20 cellular contexts compared by ENCODE assay signal in the genomic region with DNA sequence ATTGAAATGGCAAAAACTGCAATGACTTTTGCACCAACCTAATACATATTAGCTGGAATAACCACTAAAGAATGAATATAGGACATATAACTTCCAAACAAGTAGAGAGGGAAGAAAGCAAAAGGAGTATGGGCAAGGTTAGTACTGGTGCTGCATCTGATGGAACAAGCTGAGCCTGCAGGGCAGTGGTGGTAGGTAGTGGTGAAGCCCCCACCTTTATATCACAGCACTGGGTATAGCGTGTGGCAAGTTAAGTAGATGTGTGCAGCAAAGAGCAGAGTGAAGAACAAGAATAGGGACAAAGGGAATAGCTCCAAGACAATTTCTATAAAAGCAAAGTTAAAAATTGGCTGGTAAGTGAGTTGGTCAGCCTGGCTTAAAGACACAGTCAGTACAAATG.
DNase-seq lines count a peak whose midpoint lies in the region; ATAC-seq and TF ChIP-seq lines count a peak whose summit lies in the region.
"Had no signal": no experiment of that assay in that cellular context is flagged by ENCODE, and none has a peak within 500 bp of the region (broad histone marks: within the 10 kb centered on the region; RNA-seq: fewer than 3 reads in every experiment).

No MANE protein-coding gene starts in this region.

- 74% methylated on average over 1 of the region's 1 CpG for WGBS in SK-N-SH (ENCODE audit: low lambda C conversion rate)
- 91% methylated on average over 1 of the region's 1 CpG for WGBS in esophagus muscularis mucosa
- WGBS in transverse colon (ENCODE audit: low coverage in 1 of 2), 2 donors: 75 to 100% methylated on average over 1 of the region's 1 CpG

- no peaks in the 10 kb centered on the region for H3K36me3 Mint-ChIP-seq in natural killer cell

- in situ Hi-C loops in transverse colon (cut with MboI; ENCODE audit: low pct_ligation_motif_present in 1 of 4, low pct_unique_long_range_greater_than_20kb in 1 of 4, low sequenced_read_pairs in 3 of 4): loop anchor here in 2 of 4 donors (25.0 kb wide), 4 partner anchors 137 to 688 kb away; partner anchors contain the start of genes OR5B21 (in 2 of the 2) and UBE2L6 (in 1 of the 2)

- POLR2A ChIA-PET in SK-N-SH (lab: Yijun Ruan, JAX): no interaction called here

- no peaks in the 10 kb centered on the region for H3F3A ChIP-seq in SK-N-SH (replicated peaks; ENCODE audit: insufficient read depth)

- peaks cover 4 to 15% of the 10 kb centered on the region in 2 donors for H3K27me3 Mint-ChIP-seq in natural killer cell (ENCODE audit: low read depth in 2 of 2)

- ATAC-seq in SK-N-SH treated with all-trans-retinoic acid at 6 μM for 48 hours: peak; percentile 27; the same call in 1 of the 3 replicates
- no peak for ATAC-seq in omental fat pad (ENCODE audit: low FRiP score)
- no peak for ATAC-seq in natural killer cell
- ATAC-seq: K562 had no signal

- H3K9me3 Mint-ChIP-seq in natural killer cell: no peaks in the 10 kb centered on the region
- H3K9me3 Mint-ChIP-seq: CD4-positive, alpha-beta T cell; H9 had no signal

- H4K20me1 ChIP-seq in SK-N-SH (ENCODE audit: insufficient read depth): no peaks in the 10 kb centered on the region

- H2AFZ ChIP-seq in SK-N-SH (ENCODE audit: low read depth): no peak overlapping the region

- H3K9me3 ChIP-seq in SK-N-SH (no peaks in the 10 kb centered on the region), esophagus muscularis mucosa (no peaks in the 10 kb centered on the region), transverse colon (no peaks in the 10 kb centered on the region)
- H3K9me3 ChIP-seq: A549, Caco-2 had no signal

- no peak overlapping the region for H3K4me2 ChIP-seq in SK-N-SH
- H3K4me2 ChIP-seq: A549 had no signal

- no peak for TF ChIP-seq RAD21 in SK-N-SH (IDR thresholded peaks at IDR 0.05; ENCODE audit: low read length)

- H3K27me3 ChIP-seq in SK-N-SH (ENCODE audit: insufficient read depth) (no peaks in the 10 kb centered on the region; the same call in 1 of the 2 replicates), esophagus muscularis mucosa (no peaks in the 10 kb centered on the region), transverse colon (no peaks in the 10 kb centered on the region)

- no peak for TF ChIP-seq CTCF in SK-N-SH (IDR thresholded peaks at IDR 0.05)
- no peak for TF ChIP-seq CTCF in esophagus muscularis mucosa (IDR thresholded peaks at IDR 0.05)
- TF ChIP-seq CTCF in transverse colon (IDR thresholded peaks at IDR 0.05): no peak
- no peak for TF ChIP-seq CTCF in omental fat pad (IDR thresholded peaks at IDR 0.05)
- no peak for TF ChIP-seq CTCF in natural killer cell (IDR thresholded peaks at IDR 0.05)

- no peaks in the 10 kb centered on the region for H3K4me1 Mint-ChIP-seq in natural killer cell
- H3K4me1 Mint-ChIP-seq: H9 had no signal

- no peak overlapping the region for H3K4me3 ChIP-seq in SK-N-SH (ENCODE audit: low read depth in 2 of 2, low read length in 1 of 2)
- H3K4me3 ChIP-seq in esophagus muscularis mucosa: no peak overlapping the region
- no peak overlapping the region for H3K4me3 ChIP-seq in transverse colon
- H3K4me3 ChIP-seq: A549, K562 had no signal

- no peak overlapping the region for H3K4me3 Mint-ChIP-seq in natural killer cell
- H3K4me3 Mint-ChIP-seq: CD4-positive, alpha-beta T cell; H9 had no signal

- no peak for TF ChIP-seq POLR2A in esophagus muscularis mucosa (IDR thresholded peaks at IDR 0.05; ENCODE audit: low read depth)
- peak; percentile 32 for TF ChIP-seq POLR2A in transverse colon (IDR thresholded peaks at IDR 0.05)

- no peaks in the 10 kb centered on the region for H3K4me1 ChIP-seq in SK-N-SH (ENCODE audit: control insufficient read depth in 1 of 2, insufficient read depth in 2 of 2, low read depth in 1 of 2, low read length in 1 of 2)
- H3K4me1 ChIP-seq in esophagus muscularis mucosa: peaks cover 0 to 3% (median 0%) of the 10 kb centered on the region in 4 donors
- H3K4me1 ChIP-seq in transverse colon: no peaks in the 10 kb centered on the region
- H3K4me1 ChIP-seq: A549, Caco-2 had no signal

- H3K27ac Mint-ChIP-seq in natural killer cell: no peak overlapping the region
- H3K27ac Mint-ChIP-seq: CD4-positive, alpha-beta T cell; H9 had no signal

- intact Hi-C loops in esophagus muscularis mucosa (cut with DNase I): no loop called here
- intact Hi-C loops in transverse colon (cut with DNase I; ENCODE audit: low total_unique reads): no loop called here
- intact Hi-C loops in natural killer cell (cut with micrococcal nuclease): no loop called here

- CTCF ChIA-PET in SK-N-SH (lab: Yijun Ruan, JAX): interaction anchor here (1.5 kb wide), 1 partner anchor 23 kb away, joined by 4 read pairs; no protein-coding TSS in a partner anchor

- no peaks in the 10 kb centered on the region for H3K9me2 ChIP-seq in SK-N-SH

- H3K36me3 ChIP-seq in SK-N-SH (replicated peaks in 1 of 2; ENCODE audit: control insufficient read depth in 1 of 2, insufficient read depth in 2 of 2, low read length in 1 of 2): peaks cover 3 to 10% of the 10 kb centered on the region in 2 experiments
- H3K36me3 ChIP-seq in esophagus muscularis mucosa: peaks cover 0 to 1% (median 0%) of the 10 kb centered on the region in 4 donors
- H3K36me3 ChIP-seq in transverse colon: peaks cover 0 to under 1% (median 0%) of the 10 kb centered on the region in 4 donors

- H3K9ac ChIP-seq in SK-N-SH: no peak overlapping the region

- TF ChIP-seq EP300 in SK-N-SH (IDR thresholded peaks at IDR 0.05; ENCODE audit: borderline replicate concordance in 1 of 2, low read depth in 1 of 2, low read length in 1 of 2): no peak
- TF ChIP-seq EP300 in esophagus muscularis mucosa (IDR thresholded peaks at IDR 0.05): no peak
- no peak for TF ChIP-seq EP300 in transverse colon (IDR thresholded peaks at IDR 0.05; ENCODE audit: low read depth)

- H3K79me2 ChIP-seq in SK-N-SH (ENCODE audit: insufficient read depth): no peaks in the 10 kb centered on the region

- DNase-seq in SK-N-SH: no peak
- DNase-seq in esophagus muscularis mucosa (ENCODE audit: extremely low spot score): peak; percentile 80
- no peak for DNase-seq in transverse colon
- DNase-seq in stimulated activated CD4-positive, alpha-beta T cell treated with anti-CD3 and anti-CD28 coated beads, Interleukin-4, amount 100 ng/mL, for 1 hour: no peak
- DNase-seq in omental fat pad (ENCODE audit: low spot score): no peak
- DNase-seq in natural killer cell: no peak
- DNase-seq: AML-193; Caco-2; CD4-positive, alpha-beta T cell; DMS153; DMS79; GDM1; H9; IMR-90 had no signal

- H3K27ac ChIP-seq in SK-N-SH (ENCODE audit: low read depth in 2 of 2, low read length in 1 of 2) (no peak overlapping the region), esophagus muscularis mucosa (replicated peaks in 1 of 4) (no peak overlapping the region), transverse colon (no peak overlapping the region)
- H3K27ac ChIP-seq: 22Rv1, A549, C4-2B, HL-60 had no signal

TF ChIP-seq in SK-N-SH treated with all-trans-retinoic acid at 6 μM for 48 hours, 23 proteins besides CTCF, POLR2A, EP300 and RAD21 (continues in another document):
- TF ChIP-seq, protein P1, sequence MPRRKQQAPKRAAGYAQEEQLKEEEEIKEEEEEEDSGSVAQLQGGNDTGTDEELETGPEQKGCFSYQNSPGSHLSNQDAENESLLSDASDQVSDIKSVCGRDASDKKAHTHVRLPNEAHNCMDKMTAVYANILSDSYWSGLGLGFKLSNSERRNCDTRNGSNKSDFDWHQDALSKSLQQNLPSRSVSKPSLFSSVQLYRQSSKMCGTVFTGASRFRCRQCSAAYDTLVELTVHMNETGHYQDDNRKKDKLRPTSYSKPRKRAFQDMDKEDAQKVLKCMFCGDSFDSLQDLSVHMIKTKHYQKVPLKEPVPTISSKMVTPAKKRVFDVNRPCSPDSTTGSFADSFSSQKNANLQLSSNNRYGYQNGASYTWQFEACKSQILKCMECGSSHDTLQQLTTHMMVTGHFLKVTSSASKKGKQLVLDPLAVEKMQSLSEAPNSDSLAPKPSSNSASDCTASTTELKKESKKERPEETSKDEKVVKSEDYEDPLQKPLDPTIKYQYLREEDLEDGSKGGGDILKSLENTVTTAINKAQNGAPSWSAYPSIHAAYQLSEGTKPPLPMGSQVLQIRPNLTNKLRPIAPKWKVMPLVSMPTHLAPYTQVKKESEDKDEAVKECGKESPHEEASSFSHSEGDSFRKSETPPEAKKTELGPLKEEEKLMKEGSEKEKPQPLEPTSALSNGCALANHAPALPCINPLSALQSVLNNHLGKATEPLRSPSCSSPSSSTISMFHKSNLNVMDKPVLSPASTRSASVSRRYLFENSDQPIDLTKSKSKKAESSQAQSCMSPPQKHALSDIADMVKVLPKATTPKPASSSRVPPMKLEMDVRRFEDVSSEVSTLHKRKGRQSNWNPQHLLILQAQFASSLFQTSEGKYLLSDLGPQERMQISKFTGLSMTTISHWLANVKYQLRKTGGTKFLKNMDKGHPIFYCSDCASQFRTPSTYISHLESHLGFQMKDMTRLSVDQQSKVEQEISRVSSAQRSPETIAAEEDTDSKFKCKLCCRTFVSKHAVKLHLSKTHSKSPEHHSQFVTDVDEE (CRISPR knock-in tag; IDR thresholded peaks at IDR 0.05): no peak
- no peak for TF ChIP-seq PPARA (CRISPR knock-in tag; IDR thresholded peaks at IDR 0.05; ENCODE audit: borderline replicate concordance)

TF ChIP-seq in SK-N-SH, 30 proteins besides CTCF, POLR2A, EP300 and RAD21:
- no peak for TF ChIP-seq NFIC (IDR thresholded peaks at IDR 0.05; ENCODE audit: borderline replicate concordance)
- TF ChIP-seq, protein P2, sequence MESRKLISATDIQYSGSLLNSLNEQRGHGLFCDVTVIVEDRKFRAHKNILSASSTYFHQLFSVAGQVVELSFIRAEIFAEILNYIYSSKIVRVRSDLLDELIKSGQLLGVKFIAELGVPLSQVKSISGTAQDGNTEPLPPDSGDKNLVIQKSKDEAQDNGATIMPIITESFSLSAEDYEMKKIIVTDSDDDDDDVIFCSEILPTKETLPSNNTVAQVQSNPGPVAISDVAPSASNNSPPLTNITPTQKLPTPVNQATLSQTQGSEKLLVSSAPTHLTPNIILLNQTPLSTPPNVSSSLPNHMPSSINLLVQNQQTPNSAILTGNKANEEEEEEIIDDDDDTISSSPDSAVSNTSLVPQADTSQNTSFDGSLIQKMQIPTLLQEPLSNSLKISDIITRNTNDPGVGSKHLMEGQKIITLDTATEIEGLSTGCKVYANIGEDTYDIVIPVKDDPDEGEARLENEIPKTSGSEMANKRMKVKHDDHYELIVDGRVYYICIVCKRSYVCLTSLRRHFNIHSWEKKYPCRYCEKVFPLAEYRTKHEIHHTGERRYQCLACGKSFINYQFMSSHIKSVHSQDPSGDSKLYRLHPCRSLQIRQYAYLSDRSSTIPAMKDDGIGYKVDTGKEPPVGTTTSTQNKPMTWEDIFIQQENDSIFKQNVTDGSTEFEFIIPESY (IDR thresholded peaks at IDR 0.05; ENCODE audit: borderline replicate concordance, low read depth): no peak
